Comparison of ENCODE assay signal across 15 cellular contexts in genomic region chr1:233607252-233608119, GRCh38. TPM values are rescaled to one million over a fixed set of nuclear protein-coding genes. Genes with fewer than 3 reads are reported as not detected.
DNase-seq lines count a peak whose midpoint lies in the region; ATAC-seq and TF ChIP-seq lines count a peak whose summit lies in the region.
"Had no signal": no experiment of that assay in that cellular context is flagged by ENCODE, and none has a peak within 500 bp of the region (broad histone marks: within the 10 kb centered on the region; RNA-seq: fewer than 3 reads in every experiment).

No MANE protein-coding gene starts in this region.

- H3K4me1 Mint-ChIP-seq in MCF 10A (ENCODE audit: insufficient read depth, unreplicated experiment) = peaks cover 8% of the 10 kb centered on the region
- H3K4me1 Mint-ChIP-seq: brain; naive thymus-derived CD4-positive, alpha-beta T cell; stimulated activated naive B cell treated with anti-CD40 and anti-IgM and Interleukin-4, amounts not matched to agents 10 μg/mL and 1 μg/mL and 100 μg/mL, for 72 hours had no signal

- no peaks in the 10 kb centered on the region for H3K36me3 ChIP-seq in breast epithelium
- no peaks in the 10 kb centered on the region for H3K36me3 ChIP-seq in upper lobe of right lung

- no peaks in the 10 kb centered on the region for H3K27me3 ChIP-seq in breast epithelium
- H3K27me3 ChIP-seq in upper lobe of right lung = peaks cover 7% of the 10 kb centered on the region
- no peaks in the 10 kb centered on the region for H3K27me3 ChIP-seq in right cardiac atrium (ENCODE audit: control insufficient read depth, insufficient read depth)

- peak; percentile 58 for ATAC-seq in HG02938 (IDR thresholded peaks at IDR 0.05; ENCODE audit: unreplicated experiment)
- ATAC-seq in upper lobe of right lung = peak; percentile 23
- ATAC-seq in HG03139 (IDR thresholded peaks at IDR 0.05; ENCODE audit: unreplicated experiment) = no peak
- no peak for ATAC-seq in right cardiac atrium
- ATAC-seq: naive thymus-derived CD4-positive, alpha-beta T cell; stimulated activated naive B cell treated with anti-CD40 and anti-IgM and Interleukin-4, amounts not matched to agents 10 μg/mL and 1 μg/mL and 100 μg/mL, for 72 hours had no signal

- POLR2A ChIA-PET in MCF 10A (lab: Yijun Ruan, JAX) = interaction anchor here (0.5 kb wide), 1 partner anchor 543 kb away, joined by 3 read pairs; no protein-coding TSS in a partner anchor
- POLR2A ChIA-PET in RWPE1 (lab: Yijun Ruan, JAX; ENCODE audit: low non-redundant PET) = no interaction called here

- BruUV-seq in MCF 10A (replicated peaks; lab: Mats Ljungman, UMichigan) = no TSS peak

- no peak for TF ChIP-seq CTCF in MCF 10A (IDR thresholded peaks at IDR 0.05; ENCODE audit: unreplicated experiment)
- no peak for TF ChIP-seq CTCF in breast epithelium (IDR thresholded peaks at IDR 0.05)
- no peak for TF ChIP-seq CTCF in RWPE1 (conservative IDR thresholded peaks at IDR 0.05; ENCODE audit: low read depth)
- TF ChIP-seq CTCF in upper lobe of right lung (IDR thresholded peaks at IDR 0.05) = no peak

- H3K27ac ChIP-seq in breast epithelium = no peak overlapping the region
- H3K27ac ChIP-seq in RWPE1 = no peak overlapping the region
- no peak overlapping the region for H3K27ac ChIP-seq in upper lobe of right lung
- H3K27ac ChIP-seq in right cardiac atrium (ENCODE audit: low read length) = no peak overlapping the region
- H3K27ac ChIP-seq: HL-60 had no signal

- peak; percentile 51 for DNase-seq in MCF 10A (ENCODE audit: unreplicated experiment)
- no peak for DNase-seq in breast epithelium (ENCODE audit: low spot score in 2 of 2)
- peak; percentile 44 for DNase-seq in RWPE1 (ENCODE audit: low spot score)
- DNase-seq in upper lobe of right lung = no peak
- no peak for DNase-seq in right cardiac atrium
- no peak for DNase-seq in pons (ENCODE audit: low spot score)
- DNase-seq: activated CD8-positive, alpha-beta memory T cell treated with anti-CD3 and anti-CD28 coated beads, Interleukin-2, amount 50 U/mL, for 4 hours; naive thymus-derived CD4-positive, alpha-beta T cell; NCI-H1092 treated with DMSO at 0.1 percent for 48 hours; stimulated activated naive B cell treated with anti-CD40 and anti-IgM and Interleukin-4, amounts not matched to agents 10 μg/mL and 1 μg/mL and 100 μg/mL, for 72 hours; T1000 had no signal

- CTCF ChIA-PET in MCF 10A (lab: Yijun Ruan, JAX) (interaction anchor here (0.6 to 1.6 kb wide), 3 partner anchors 32 to 757 kb away, joined by 3 to 6 read pairs (median 3); no protein-coding TSS in a partner anchor), RWPE1 (lab: Yijun Ruan, JAX) (interaction anchor here (0.6 kb wide), 1 partner anchor 630 kb away, joined by 5 read pairs; no protein-coding TSS in a partner anchor)

- H3K9me3 ChIP-seq in breast epithelium = peaks cover 0 to 16% of the 10 kb centered on the region in 2 donors
- H3K9me3 ChIP-seq in upper lobe of right lung = no peaks in the 10 kb centered on the region
- no peaks in the 10 kb centered on the region for H3K9me3 ChIP-seq in right cardiac atrium (ENCODE audit: control insufficient read depth, low read length)

- H3K9me3 Mint-ChIP-seq in MCF 10A (ENCODE audit: unreplicated experiment) = no peaks in the 10 kb centered on the region

- H3K4me1 ChIP-seq in breast epithelium = no peaks in the 10 kb centered on the region
- no peaks in the 10 kb centered on the region for H3K4me1 ChIP-seq in upper lobe of right lung
- H3K4me1 ChIP-seq in right cardiac atrium (ENCODE audit: control insufficient read depth, insufficient read depth, low read length) = no peaks in the 10 kb centered on the region

- 66% methylated on average over 8 of the region's 8 CpGs for WGBS in right cardiac atrium

- intact Hi-C loops in MCF 10A (cut with micrococcal nuclease) (no loop called here), breast epithelium (cut with DNase I; ENCODE audit: low total_unique reads) (no loop called here), upper lobe of right lung (cut with DNase I) (no loop called here), right cardiac atrium (cut with DNase I) (no loop called here)

- H3K27me3 Mint-ChIP-seq in MCF 10A (ENCODE audit: insufficient read depth, unreplicated experiment) = peaks cover 12% of the 10 kb centered on the region

- no peaks in the 10 kb centered on the region for H3K36me3 Mint-ChIP-seq in MCF 10A (ENCODE audit: insufficient read depth, unreplicated experiment)
- H3K36me3 Mint-ChIP-seq: brain; naive thymus-derived CD4-positive, alpha-beta T cell; stimulated activated naive B cell treated with anti-CD40 and anti-IgM and Interleukin-4, amounts not matched to agents 10 μg/mL and 1 μg/mL and 100 μg/mL, for 72 hours had no signal

- no peak for TF ChIP-seq POLR2A in breast epithelium (IDR thresholded peaks at IDR 0.05)

- H3K27ac Mint-ChIP-seq in MCF 10A (ENCODE audit: low read depth, unreplicated experiment) = no peak overlapping the region
- H3K27ac Mint-ChIP-seq: brain; naive thymus-derived CD4-positive, alpha-beta T cell; stimulated activated naive B cell treated with anti-CD40 and anti-IgM and Interleukin-4, amounts not matched to agents 10 μg/mL and 1 μg/mL and 100 μg/mL, for 72 hours had no signal

- H3K4me3 Mint-ChIP-seq in MCF 10A (ENCODE audit: unreplicated experiment) = no peak overlapping the region
- H3K4me3 Mint-ChIP-seq: naive thymus-derived CD4-positive, alpha-beta T cell; stimulated activated naive B cell treated with anti-CD40 and anti-IgM and Interleukin-4, amounts not matched to agents 10 μg/mL and 1 μg/mL and 100 μg/mL, for 72 hours had no signal

- H3K4me3 ChIP-seq in breast epithelium = no peak overlapping the region
- no peak overlapping the region for H3K4me3 ChIP-seq in upper lobe of right lung
- H3K4me3 ChIP-seq in right cardiac atrium (ENCODE audit: low read length) = no peak overlapping the region

RNA-seq across cellular contexts. Expression of gene KCNK1, which starts 6.4 kb away (rescaled TPM):
- 24.3 and 41.3 TPM in 2 replicates for total RNA-seq in MCF 10A (2022)
- 1 to 10 TPM in 2 of 3 donors, under 1 TPM in 1; 0.96 to 9.1 (median 5.2) TPM for total RNA-seq in breast epithelium
- 7.3 TPM for total RNA-seq in upper lobe of right lung
- total RNA-seq in right cardiac atrium = 10 to 100 TPM; 72.0 to 95.6 (median 86.0) TPM
- polyA plus RNA-seq in right cardiac atrium = 82.2 TPM
- polyA plus RNA-seq: naive thymus-derived CD4-positive, alpha-beta T cell had no signal

Comparison
In these comparisons a context has a peak if more than half of its experiments do, and no peak if none do; other contexts are left out.
1. DNase-seq: peak in MCF 10A (single experiment) and RWPE1 (single experiment); none in breast epithelium (0 of 2), upper lobe of right lung (single experiment), right cardiac atrium (0 of 3) and pons (single experiment).
2. ATAC-seq: peak in HG02938 (single experiment) and upper lobe of right lung (single experiment); none in HG03139 (single experiment) and right cardiac atrium (0 of 2).